ENCODE assay signal across 26 cellular contexts in genomic region chr3:143699351-143699750, GRCh38.
"Had no signal": no experiment of that assay in that cellular context is flagged by ENCODE, and none has a peak within 500 bp of the region (broad histone marks: within the 10 kb centered on the region; RNA-seq: fewer than 3 reads in every experiment).

No MANE protein-coding gene starts in this region.

- H3K4me3 ChIP-seq: left ventricle myocardium inferior, lung, neural progenitor cell, skin epidermis, stomach, testis, thyroid gland, transverse colon, upper lobe of left lung, vagina had no signal

- H3K4me1 ChIP-seq: left ventricle myocardium inferior, neural progenitor cell, parathyroid adenoma, stomach, testis, transverse colon had no signal

- H3K9me3 Mint-ChIP-seq: neural progenitor cell; stimulated activated naive B cell treated with anti-CD40 and anti-IgM and Interleukin-4, amounts not matched to agents 10 μg/mL and 1 μg/mL and 100 μg/mL, for 72 hours had no signal

- H3K4me3 Mint-ChIP-seq: memory B cell; naive thymus-derived CD8-positive, alpha-beta T cell; nephron; neural progenitor cell; stimulated activated naive B cell treated with anti-CD40 and anti-IgM and Interleukin-4, amounts not matched to agents 10 μg/mL and 1 μg/mL and 100 μg/mL, for 72 hours had no signal

- H3K4me1 Mint-ChIP-seq: memory B cell had no signal

- H3K9me3 ChIP-seq: left ventricle myocardium inferior, neutrophil, stomach, testis, thyroid gland, transverse colon, upper lobe of left lung, vagina had no signal

- FAIRE-seq: keratinocyte had no signal

- H3K27ac ChIP-seq: left ventricle myocardium inferior, neural progenitor cell, neutrophil, parathyroid adenoma, skin epidermis, stomach, testis, thyroid gland, transverse colon, upper lobe of left lung, vagina had no signal

- H3K36me3 ChIP-seq: left ventricle myocardium inferior, neural progenitor cell, neutrophil, stomach, thyroid gland, transverse colon, upper lobe of left lung, vagina had no signal

- H3K27me3 Mint-ChIP-seq: memory B cell; naive thymus-derived CD8-positive, alpha-beta T cell; progenitor cell of endocrine pancreas; stimulated activated naive B cell treated with anti-CD40 and anti-IgM and Interleukin-4, amounts not matched to agents 10 μg/mL and 1 μg/mL and 100 μg/mL, for 72 hours had no signal

- H3K36me3 Mint-ChIP-seq: neural progenitor cell had no signal

- H3K27ac Mint-ChIP-seq: memory B cell; nephron; neural progenitor cell; progenitor cell of endocrine pancreas; stimulated activated naive B cell treated with anti-CD40 and anti-IgM and Interleukin-4, amounts not matched to agents 10 μg/mL and 1 μg/mL and 100 μg/mL, for 72 hours had no signal

- H3K9ac ChIP-seq: neural progenitor cell, parathyroid adenoma had no signal

- DNase-seq: hippocampal formation; left ventricle myocardium inferior; naive thymus-derived CD8-positive, alpha-beta T cell; occipital lobe; retina; stimulated activated CD4-positive, alpha-beta T cell treated with anti-CD3 and anti-CD28 coated beads, Interleukin-12 subunit alpha, Interleukin-12 subunit beta, amount 100 ng/mL, for 4 hours; stimulated activated CD4-positive, alpha-beta T cell treated with anti-CD3 and anti-CD28 coated beads, Interleukin-15, amount 100 ng/mL, for 24 hours; stimulated activated CD4-positive, alpha-beta T cell treated with anti-CD3 and anti-CD28 coated beads, Interleukin-2, amount 100 ng/mL, for 24 hours; stimulated activated CD4-positive, alpha-beta T cell treated with anti-CD3 and anti-CD28 coated beads, Interleukin-4, amount 100 ng/mL, for 1 hour; stimulated activated naive B cell treated with anti-CD40 and anti-IgM and Interleukin-4, amounts not matched to agents 10 μg/mL and 1 μg/mL and 100 μg/mL, for 72 hours; stimulated activated naive CD8-positive, alpha-beta T cell treated with anti-CD3 and anti-CD28 coated beads, Interleukin-15, Interleukin-2, amounts not matched to agents 100 U/mL and 50 U/mL, for 24 hours; stomach; testis; transverse colon; upper lobe of left lung had no signal
